Comparison of ENCODE assay signal across 19 cellular contexts in genomic region chr2:72988726-72989273, GRCh38.
DNase-seq lines count a peak whose midpoint lies in the region; ATAC-seq, FAIRE-seq and TF ChIP-seq lines count a peak whose summit lies in the region.
"Had no signal": no experiment of that assay in that cellular context is flagged by ENCODE, and none has a peak within 500 bp of the region (broad histone marks: within the 10 kb centered on the region; RNA-seq: fewer than 3 reads in every experiment).

No MANE protein-coding gene starts in this region.

- no peak for ATAC-seq in HG03457 (IDR thresholded peaks at IDR 0.05; ENCODE audit: unreplicated experiment)

- CTCF ChIA-PET in activated CD4-positive, alpha-beta memory T cell treated with anti-CD3 and anti-CD28 coated beads for 36 hours (lab: Charles Lee) = interaction anchor here (1.5 to 1.7 kb wide), 2 partner anchors 97 to 189 kb away, joined by 5 to 6 read pairs; no protein-coding TSS in a partner anchor
- CTCF ChIA-PET in activated CD4-positive, alpha-beta memory T cell treated with anti-CD3 and anti-CD28 coated beads, Interleukin-2, amount 10 ng/mL, durations not matched to agents 7 days and 5 days (lab: Charles Lee) = no interaction called here

- no peak overlapping the region for H3K9ac ChIP-seq in trophoblast cell (ENCODE audit: low read length)

- H3K27me3 ChIP-seq in trophoblast cell (ENCODE audit: insufficient read depth, low read length) (no peaks in the 10 kb centered on the region), tibial nerve (no peaks in the 10 kb centered on the region)

- no peak overlapping the region for H2BK120ac ChIP-seq in trophoblast cell (ENCODE audit: insufficient read depth, low read length, poor library complexity)

- TF ChIP-seq CTCF in chondrocyte (IDR thresholded peaks at IDR 0.05) = no peak
- TF ChIP-seq CTCF in tibial nerve (IDR thresholded peaks at IDR 0.05) = no peak

- WGBS in trophoblast cell (ENCODE audit: extremely low coverage, insufficient coverage, insufficient read length) = no CpG with 5 or more reads among the region's 9 CpGs
- WGBS in tibial nerve, 2 donors = 91 to 92% methylated on average over 9 of the region's 9 CpGs

- no peak overlapping the region for H2BK5ac ChIP-seq in trophoblast cell (ENCODE audit: low read depth, low read length, poor library complexity)

- peak overlapping the region; percentile 10 for H3K14ac ChIP-seq in trophoblast cell (ENCODE audit: low read length)

- no peaks in the 10 kb centered on the region for H3K4me1 Mint-ChIP-seq in activated CD4-positive, alpha-beta memory T cell treated with anti-CD3 and anti-CD28 coated beads for 36 hours (ENCODE audit: low read depth)
- H3K4me1 Mint-ChIP-seq in activated CD4-positive, alpha-beta memory T cell treated with anti-CD3 and anti-CD28 coated beads, Interleukin-2, amount 10 ng/mL, durations not matched to agents 7 days and 5 days = no peaks in the 10 kb centered on the region
- H3K4me1 Mint-ChIP-seq in chondrocyte (ENCODE audit: low read depth) = no peaks in the 10 kb centered on the region
- H3K4me1 Mint-ChIP-seq: B cell; CD4-positive, CD25-positive, alpha-beta regulatory T cell; IgD-negative memory B cell had no signal

- no peak overlapping the region for H3K4me3 Mint-ChIP-seq in activated CD4-positive, alpha-beta memory T cell treated with anti-CD3 and anti-CD28 coated beads for 36 hours
- H3K4me3 Mint-ChIP-seq in activated CD4-positive, alpha-beta memory T cell treated with anti-CD3 and anti-CD28 coated beads, Interleukin-2, amount 10 ng/mL, durations not matched to agents 7 days and 5 days = no peak overlapping the region
- H3K4me3 Mint-ChIP-seq in chondrocyte (ENCODE audit: unreplicated experiment) = no peak overlapping the region
- H3K4me3 Mint-ChIP-seq: B cell; CD4-positive, CD25-positive, alpha-beta regulatory T cell; IgD-negative memory B cell had no signal

- H3K4me1 ChIP-seq in trophoblast cell (ENCODE audit: control insufficient read depth in 1 of 2, insufficient read depth in 2 of 2, low read length in 2 of 2) = peaks cover 22% of the 10 kb centered on the region in 2 experiments
- peaks cover 0 to 22% (median 0%) of the 10 kb centered on the region in 4 donors for H3K4me1 ChIP-seq in tibial nerve
- H3K4me1 ChIP-seq: HAP-1 had no signal

- no peaks in the 10 kb centered on the region for H3K79me2 ChIP-seq in trophoblast cell (ENCODE audit: control insufficient read depth, insufficient read depth, low read length, poor library complexity)

- no peaks in the 10 kb centered on the region for H3K36me3 Mint-ChIP-seq in activated CD4-positive, alpha-beta memory T cell treated with anti-CD3 and anti-CD28 coated beads for 36 hours
- H3K36me3 Mint-ChIP-seq in activated CD4-positive, alpha-beta memory T cell treated with anti-CD3 and anti-CD28 coated beads, Interleukin-2, amount 10 ng/mL, durations not matched to agents 7 days and 5 days (ENCODE audit: low read depth) = no peaks in the 10 kb centered on the region
- H3K36me3 Mint-ChIP-seq in chondrocyte (ENCODE audit: low read depth) = peaks cover 2% of the 10 kb centered on the region
- H3K36me3 Mint-ChIP-seq: CD4-positive, CD25-positive, alpha-beta regulatory T cell had no signal

- H3K9me3 Mint-ChIP-seq in activated CD4-positive, alpha-beta memory T cell treated with anti-CD3 and anti-CD28 coated beads for 36 hours = no peaks in the 10 kb centered on the region
- no peaks in the 10 kb centered on the region for H3K9me3 Mint-ChIP-seq in activated CD4-positive, alpha-beta memory T cell treated with anti-CD3 and anti-CD28 coated beads, Interleukin-2, amount 10 ng/mL, durations not matched to agents 7 days and 5 days
- no peaks in the 10 kb centered on the region for H3K9me3 Mint-ChIP-seq in chondrocyte (ENCODE audit: low read depth)
- H3K9me3 Mint-ChIP-seq: CD4-positive, CD25-positive, alpha-beta regulatory T cell; IgD-negative memory B cell had no signal

- no peak overlapping the region for H4K8ac ChIP-seq in trophoblast cell (ENCODE audit: low read depth, low read length)

- POLR2A ChIA-PET in activated CD4-positive, alpha-beta memory T cell treated with anti-CD3 and anti-CD28 coated beads for 36 hours (lab: Charles Lee) = no interaction called here
- POLR2A ChIA-PET in activated CD4-positive, alpha-beta memory T cell treated with anti-CD3 and anti-CD28 coated beads, Interleukin-2, amount 10 ng/mL, durations not matched to agents 7 days and 5 days (lab: Charles Lee) = no interaction called here

- H2BK12ac ChIP-seq in trophoblast cell (ENCODE audit: low read length) = no peak overlapping the region

- no peak overlapping the region for H3K4me2 ChIP-seq in trophoblast cell (ENCODE audit: low read length)
- H3K4me2 ChIP-seq: PC-9 had no signal

- intact Hi-C loops in activated CD4-positive, alpha-beta memory T cell treated with anti-CD3 and anti-CD28 coated beads for 36 hours (cut with micrococcal nuclease) = no loop called here

- H3K79me1 ChIP-seq in trophoblast cell (ENCODE audit: low read length) = peaks cover 12% of the 10 kb centered on the region

- TF ChIP-seq POLR2A in tibial nerve (IDR thresholded peaks at IDR 0.05) = no peak

- H3K9me3 ChIP-seq in trophoblast cell (ENCODE audit: insufficient read depth, low read depth, low read length) (no peaks in the 10 kb centered on the region), tibial nerve (no peaks in the 10 kb centered on the region)
- H3K9me3 ChIP-seq: HAP-1 had no signal

- no peak overlapping the region for H3K18ac ChIP-seq in trophoblast cell (ENCODE audit: low read length)

- peak overlapping the region; percentile 35 for H2AK5ac ChIP-seq in trophoblast cell (ENCODE audit: low read length)

- H3K27me3 Mint-ChIP-seq in activated CD4-positive, alpha-beta memory T cell treated with anti-CD3 and anti-CD28 coated beads for 36 hours = no peaks in the 10 kb centered on the region
- H3K27me3 Mint-ChIP-seq in activated CD4-positive, alpha-beta memory T cell treated with anti-CD3 and anti-CD28 coated beads, Interleukin-2, amount 10 ng/mL, durations not matched to agents 7 days and 5 days = no peaks in the 10 kb centered on the region
- no peaks in the 10 kb centered on the region for H3K27me3 Mint-ChIP-seq in chondrocyte (ENCODE audit: low read depth)
- H3K27me3 Mint-ChIP-seq: B cell; CD4-positive, CD25-positive, alpha-beta regulatory T cell; IgD-negative memory B cell had no signal

- H4K12ac ChIP-seq in trophoblast cell (ENCODE audit: low read depth, low read length) = no peak overlapping the region

- H3K36me3 ChIP-seq in trophoblast cell (ENCODE audit: control insufficient read depth in 1 of 2, insufficient read depth in 2 of 2, low read length in 2 of 2) = peaks cover 0 to 3% of the 10 kb centered on the region in 2 experiments
- peaks cover 0 to 53% (median 0%) of the 10 kb centered on the region in 3 donors for H3K36me3 ChIP-seq in tibial nerve
- H3K36me3 ChIP-seq: HAP-1 had no signal

- H3K23ac ChIP-seq in trophoblast cell (ENCODE audit: low read length) = no peak overlapping the region

- H3K4me3 ChIP-seq in trophoblast cell (ENCODE audit: low read depth, low read length) = no peak overlapping the region
- no peak overlapping the region for H3K4me3 ChIP-seq in tibial nerve
- H3K4me3 ChIP-seq: HAP-1, PC-9 had no signal

- H3K4ac ChIP-seq in trophoblast cell (ENCODE audit: low read depth, low read length) = no peak overlapping the region

- FAIRE-seq in urothelium cell line (lab: Jason Lieb, UNC) = peak; percentile 20

- TF ChIP-seq EP300 in tibial nerve (IDR thresholded peaks at IDR 0.05) = no peak

- H2AFZ ChIP-seq in trophoblast cell (ENCODE audit: insufficient read depth, low read length, poor library complexity) = no peak overlapping the region
- H2AFZ ChIP-seq: PC-9 had no signal

- H3K27ac ChIP-seq in trophoblast cell (ENCODE audit: low read depth, low read length) (no peak overlapping the region), tibial nerve (no peak overlapping the region)
- H3K27ac ChIP-seq: 22Rv1, PC-9 had no signal

- DNase-seq in activated CD4-positive, alpha-beta memory T cell treated with anti-CD3 and anti-CD28 coated beads for 36 hours = peak; percentile 1
- no peak for DNase-seq in activated CD4-positive, alpha-beta memory T cell treated with anti-CD3 and anti-CD28 coated beads, Interleukin-2, amount 10 ng/mL, durations not matched to agents 7 days and 5 days
- DNase-seq in chondrocyte (ENCODE audit: low spot score) = peak; percentile 75
- no peak for DNase-seq in trophoblast cell
- DNase-seq in urothelium cell line (ENCODE audit: low spot score) = no peak
- no peak for DNase-seq in OCI-M2 (lab: John Stamatoyannopoulos, UW; ENCODE audit: unreplicated experiment)
- DNase-seq in tibial nerve (ENCODE audit: low spot score in 2 of 2) = no peak
- DNase-seq: CD4-positive, CD25-positive, alpha-beta regulatory T cell; Kasumi-1; MM.1S; NCI-H1092 treated with DMSO at 0.1 percent for 48 hours; NCI-H510A treated with DMSO at 0.1 percent for 48 hours; NCI-H82; PC-9 had no signal

- no peak overlapping the region for H4K91ac ChIP-seq in trophoblast cell (ENCODE audit: low read depth, low read length)

- no peak overlapping the region for H3K27ac Mint-ChIP-seq in activated CD4-positive, alpha-beta memory T cell treated with anti-CD3 and anti-CD28 coated beads for 36 hours
- no peak overlapping the region for H3K27ac Mint-ChIP-seq in activated CD4-positive, alpha-beta memory T cell treated with anti-CD3 and anti-CD28 coated beads, Interleukin-2, amount 10 ng/mL, durations not matched to agents 7 days and 5 days
- no peak overlapping the region for H3K27ac Mint-ChIP-seq in chondrocyte (ENCODE audit: unreplicated experiment)
- H3K27ac Mint-ChIP-seq: B cell, IgD-negative memory B cell had no signal

Comparison
In these comparisons a context has a peak if more than half of its experiments do, and no peak if none do; other contexts are left out.
1. DNase-seq: peak in activated CD4-positive, alpha-beta memory T cell treated with anti-CD3 and anti-CD28 coated beads for 36 hours (single experiment) and chondrocyte (single experiment); none in activated CD4-positive, alpha-beta memory T cell treated with anti-CD3 and anti-CD28 coated beads, Interleukin-2, amount 10 ng/mL, durations not matched to agents 7 days and 5 days (single experiment), trophoblast cell (0 of 2), urothelium cell line (single experiment), OCI-M2 (single experiment) and tibial nerve (0 of 2).